9 cellular contexts compared by ENCODE assay signal in genomic region chr22:19169002-19169946, GRCh38. TPM values are rescaled to one million over a fixed set of nuclear protein-coding genes. Genes with fewer than 3 reads are reported as not detected.
DNase-seq lines count a peak whose midpoint lies in the region; ATAC-seq lines count a peak whose summit lies in the region.
"Had no signal": no experiment of that assay in that cellular context is flagged by ENCODE, and none has a peak within 500 bp of the region (broad histone marks: within the 10 kb centered on the region; RNA-seq: fewer than 3 reads in every experiment).

No MANE protein-coding gene starts in this region.

- H3K27me3 ChIP-seq in iPS-15b (ENCODE audit: control insufficient read depth, insufficient read depth, low read length) = peaks cover 46% of the 10 kb centered on the region

- H3K27me3 Mint-ChIP-seq in activated CD4-positive, alpha-beta T cell treated with anti-CD3 and anti-CD28 coated beads, Interleukin-2, amount 10 ng/mL, durations not matched to agents 24 days and 14 days = peaks cover 39% of the 10 kb centered on the region
- peaks cover 32% of the 10 kb centered on the region for H3K27me3 Mint-ChIP-seq in activated CD4-positive, alpha-beta memory T cell treated with anti-CD3 and anti-CD28 coated beads, Interleukin-2, amount 10 ng/mL, durations not matched to agents 7 days and 5 days
- peaks cover 44 to 56% of the 10 kb centered on the region in 2 donors for H3K27me3 Mint-ChIP-seq in stimulated activated naive B cell treated with anti-CD40 and anti-IgM and Interleukin-4, amounts not matched to agents 10 μg/mL and 1 μg/mL and 100 μg/mL, for 72 hours

- no peaks in the 10 kb centered on the region for H3K9me3 Mint-ChIP-seq in activated CD4-positive, alpha-beta T cell treated with anti-CD3 and anti-CD28 coated beads, Interleukin-2, amount 10 ng/mL, durations not matched to agents 24 days and 14 days
- H3K9me3 Mint-ChIP-seq in activated CD4-positive, alpha-beta memory T cell treated with anti-CD3 and anti-CD28 coated beads, Interleukin-2, amount 10 ng/mL, durations not matched to agents 7 days and 5 days = no peaks in the 10 kb centered on the region
- H3K9me3 Mint-ChIP-seq in stimulated activated naive B cell treated with anti-CD40 and anti-IgM and Interleukin-4, amounts not matched to agents 10 μg/mL and 1 μg/mL and 100 μg/mL, for 72 hours = no peaks in the 10 kb centered on the region

- no peak overlapping the region for H3K9ac ChIP-seq in iPS-15b (ENCODE audit: low read depth, low read length)

- ATAC-seq in stimulated activated naive B cell treated with anti-CD40 and anti-IgM and Interleukin-4, amounts not matched to agents 10 μg/mL and 1 μg/mL and 100 μg/mL, for 72 hours (replicated peaks) = no peak
- no peak for ATAC-seq in GM19324 (IDR thresholded peaks at IDR 0.05; ENCODE audit: low FRiP score, unreplicated experiment)

- peaks cover 5% of the 10 kb centered on the region for H3K4me1 ChIP-seq in iPS-15b (ENCODE audit: control insufficient read depth, insufficient read depth, low read length)

- intact Hi-C loops in activated CD4-positive, alpha-beta T cell treated with anti-CD3 and anti-CD28 coated beads, Interleukin-2, amount 10 ng/mL, durations not matched to agents 24 days and 14 days (cut with micrococcal nuclease) = no loop called here

- H3K4me3 Mint-ChIP-seq in activated CD4-positive, alpha-beta T cell treated with anti-CD3 and anti-CD28 coated beads, Interleukin-2, amount 10 ng/mL, durations not matched to agents 24 days and 14 days = peak overlapping the region; percentile 62
- peak overlapping the region; percentile 87 for H3K4me3 Mint-ChIP-seq in activated CD4-positive, alpha-beta memory T cell treated with anti-CD3 and anti-CD28 coated beads, Interleukin-2, amount 10 ng/mL, durations not matched to agents 7 days and 5 days
- H3K4me3 Mint-ChIP-seq in stimulated activated naive B cell treated with anti-CD40 and anti-IgM and Interleukin-4, amounts not matched to agents 10 μg/mL and 1 μg/mL and 100 μg/mL, for 72 hours = peak overlapping the region; percentile 93 to 97

- peaks cover 28% of the 10 kb centered on the region for H3K4me1 Mint-ChIP-seq in activated CD4-positive, alpha-beta T cell treated with anti-CD3 and anti-CD28 coated beads, Interleukin-2, amount 10 ng/mL, durations not matched to agents 24 days and 14 days
- H3K4me1 Mint-ChIP-seq in activated CD4-positive, alpha-beta memory T cell treated with anti-CD3 and anti-CD28 coated beads, Interleukin-2, amount 10 ng/mL, durations not matched to agents 7 days and 5 days = peaks cover 36% of the 10 kb centered on the region
- H3K4me1 Mint-ChIP-seq in stimulated activated naive B cell treated with anti-CD40 and anti-IgM and Interleukin-4, amounts not matched to agents 10 μg/mL and 1 μg/mL and 100 μg/mL, for 72 hours = peaks cover 34 to 56% of the 10 kb centered on the region in 2 donors

- no peaks in the 10 kb centered on the region for H3K9me3 ChIP-seq in iPS-15b (ENCODE audit: control insufficient read depth, insufficient read depth, low read length)

- peaks cover 13% of the 10 kb centered on the region for H3K36me3 Mint-ChIP-seq in activated CD4-positive, alpha-beta T cell treated with anti-CD3 and anti-CD28 coated beads, Interleukin-2, amount 10 ng/mL, durations not matched to agents 24 days and 14 days (ENCODE audit: low read depth)
- H3K36me3 Mint-ChIP-seq in activated CD4-positive, alpha-beta memory T cell treated with anti-CD3 and anti-CD28 coated beads, Interleukin-2, amount 10 ng/mL, durations not matched to agents 7 days and 5 days (ENCODE audit: low read depth) = peaks cover 5% of the 10 kb centered on the region
- peaks cover 5 to 8% of the 10 kb centered on the region in 2 donors for H3K36me3 Mint-ChIP-seq in stimulated activated naive B cell treated with anti-CD40 and anti-IgM and Interleukin-4, amounts not matched to agents 10 μg/mL and 1 μg/mL and 100 μg/mL, for 72 hours

- H3K36me3 ChIP-seq in iPS-15b (ENCODE audit: control insufficient read depth, insufficient read depth, low read length) = no peaks in the 10 kb centered on the region

- peak overlapping the region; percentile 27 for H3K27ac Mint-ChIP-seq in activated CD4-positive, alpha-beta T cell treated with anti-CD3 and anti-CD28 coated beads, Interleukin-2, amount 10 ng/mL, durations not matched to agents 24 days and 14 days
- no peak overlapping the region for H3K27ac Mint-ChIP-seq in activated CD4-positive, alpha-beta memory T cell treated with anti-CD3 and anti-CD28 coated beads, Interleukin-2, amount 10 ng/mL, durations not matched to agents 7 days and 5 days
- H3K27ac Mint-ChIP-seq in stimulated activated naive B cell treated with anti-CD40 and anti-IgM and Interleukin-4, amounts not matched to agents 10 μg/mL and 1 μg/mL and 100 μg/mL, for 72 hours = peak overlapping the region; percentile 51

- POLR2A ChIA-PET in activated CD4-positive, alpha-beta memory T cell treated with anti-CD3 and anti-CD28 coated beads, Interleukin-2, amount 10 ng/mL, durations not matched to agents 7 days and 5 days (lab: Charles Lee) = interaction anchor here (0.6 to 2.5 kb wide), 2 partner anchors 21 to 24 kb away, joined by 3 to 10 read pairs; partner anchors contain the start of gene ESS2

- H3K4me3 ChIP-seq in iPS-15b (ENCODE audit: low read depth, low read length) = peak overlapping the region; percentile 39

- peak; percentile 66 for DNase-seq in activated CD4-positive, alpha-beta T cell treated with anti-CD3 and anti-CD28 coated beads, Interleukin-2, amount 10 ng/mL, durations not matched to agents 24 days and 14 days
- DNase-seq in activated CD4-positive, alpha-beta T cell treated with anti-CD3 and anti-CD28 coated beads for 4 hours = no peak
- no peak for DNase-seq in activated CD4-positive, alpha-beta memory T cell treated with anti-CD3 and anti-CD28 coated beads, Interleukin-2, amount 10 ng/mL, durations not matched to agents 7 days and 5 days
- no peak for DNase-seq in stimulated activated naive B cell treated with anti-CD40 and anti-IgM and Interleukin-4, amounts not matched to agents 10 μg/mL and 1 μg/mL and 100 μg/mL, for 72 hours
- DNase-seq in germinal center (ENCODE audit: low spot score) (no peak), NCI-H1092 treated with DMSO at 0.1 percent for 48 hours (lab: John Stamatoyannopoulos, UW) (no peak)
- DNase-seq: activated gamma-delta T cell treated with Interleukin-2 at 50 U/mL for 16 hours had no signal

- CTCF ChIA-PET in activated CD4-positive, alpha-beta memory T cell treated with anti-CD3 and anti-CD28 coated beads, Interleukin-2, amount 10 ng/mL, durations not matched to agents 7 days and 5 days (lab: Charles Lee) = no interaction called here

RNA-seq across cellular contexts. Expression of gene SLC25A1, which starts 9.3 kb away (rescaled TPM):
- 39.4 and 41.2 TPM in 2 replicates for total RNA-seq in activated CD4-positive, alpha-beta T cell treated with anti-CD3 and anti-CD28 coated beads, Interleukin-2, amount 10 ng/mL, durations not matched to agents 24 days and 14 days
- total RNA-seq in activated CD4-positive, alpha-beta memory T cell treated with anti-CD3 and anti-CD28 coated beads, Interleukin-2, amount 10 ng/mL, durations not matched to agents 7 days and 5 days = 10 to 100 TPM; 62.3 to 63.2 TPM

RNA-seq across cellular contexts. Expression of gene GSC2, which starts 19.2 kb away (rescaled TPM):
- not detected in 2 replicates for total RNA-seq in activated CD4-positive, alpha-beta T cell treated with anti-CD3 and anti-CD28 coated beads, Interleukin-2, amount 10 ng/mL, durations not matched to agents 24 days and 14 days
- total RNA-seq in activated CD4-positive, alpha-beta memory T cell treated with anti-CD3 and anti-CD28 coated beads, Interleukin-2, amount 10 ng/mL, durations not matched to agents 7 days and 5 days = not detected

RNA-seq across cellular contexts. Expression of gene ESS2, which starts 24.8 kb away (rescaled TPM):
- 17.6 and 19.1 TPM in 2 replicates for total RNA-seq in activated CD4-positive, alpha-beta T cell treated with anti-CD3 and anti-CD28 coated beads, Interleukin-2, amount 10 ng/mL, durations not matched to agents 24 days and 14 days
- 10 to 100 TPM; 16.3 to 18.3 TPM for total RNA-seq in activated CD4-positive, alpha-beta memory T cell treated with anti-CD3 and anti-CD28 coated beads, Interleukin-2, amount 10 ng/mL, durations not matched to agents 7 days and 5 days

RNA-seq across cellular contexts. Expression of gene TSSK2, which starts 38.2 kb away (rescaled TPM):
- total RNA-seq in activated CD4-positive, alpha-beta T cell treated with anti-CD3 and anti-CD28 coated beads, Interleukin-2, amount 10 ng/mL, durations not matched to agents 24 days and 14 days = not detected in 2 replicates
- not detected for total RNA-seq in activated CD4-positive, alpha-beta memory T cell treated with anti-CD3 and anti-CD28 coated beads, Interleukin-2, amount 10 ng/mL, durations not matched to agents 7 days and 5 days

RNA-seq across cellular contexts. Expression of gene DGCR2, which starts 47.1 kb away (rescaled TPM):
- 23.8 and 25.5 TPM in 2 replicates for total RNA-seq in activated CD4-positive, alpha-beta T cell treated with anti-CD3 and anti-CD28 coated beads, Interleukin-2, amount 10 ng/mL, durations not matched to agents 24 days and 14 days
- 10 to 100 TPM; 29.7 to 30.8 TPM for total RNA-seq in activated CD4-positive, alpha-beta memory T cell treated with anti-CD3 and anti-CD28 coated beads, Interleukin-2, amount 10 ng/mL, durations not matched to agents 7 days and 5 days
